In the genomic region with DNA sequence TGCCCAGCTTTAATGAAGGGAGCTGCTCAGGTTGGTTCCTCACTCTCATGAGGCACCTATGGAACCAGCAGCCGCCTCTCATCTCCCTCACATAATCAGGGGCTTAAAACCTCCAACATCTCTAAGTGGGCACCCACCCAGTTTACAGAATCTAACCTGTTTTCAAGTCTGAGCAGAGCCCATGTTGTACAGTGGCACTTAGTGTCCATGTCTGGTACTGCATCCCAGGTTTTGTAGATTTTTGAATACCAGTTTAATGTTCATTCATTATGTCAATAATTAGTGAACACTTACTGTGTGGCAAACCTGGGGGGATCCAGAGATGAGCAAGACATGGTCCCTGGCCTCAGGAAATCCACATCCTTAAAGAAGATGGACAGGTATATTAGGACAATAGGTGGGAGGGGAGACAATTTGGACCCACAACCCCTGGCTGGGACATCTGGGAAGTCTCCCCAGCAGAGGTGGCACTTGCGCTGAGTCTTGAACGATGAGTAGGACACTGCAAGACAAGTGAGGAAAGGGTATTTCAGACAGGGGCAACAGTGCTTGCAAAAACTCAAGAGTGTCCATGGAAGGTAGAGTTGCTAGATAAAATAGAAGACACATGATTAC, we compare ENCODE assay signal across 9 cellular contexts.
DNase-seq lines count a peak whose midpoint lies in the region; ATAC-seq and TF ChIP-seq lines count a peak whose summit lies in the region.
"Had no signal": no experiment of that assay in that cellular context is flagged by ENCODE, and none has a peak within 500 bp of the region (broad histone marks: within the 10 kb centered on the region; RNA-seq: fewer than 3 reads in every experiment).

No MANE protein-coding gene starts in this region.

- no peaks in the 10 kb centered on the region; the same call in 1 of the 2 replicates for H3F3A ChIP-seq in GM23248 (ENCODE audit: insufficient read depth)

- H3K4me1 Mint-ChIP-seq in progenitor cell of endocrine pancreas (ENCODE audit: low read depth) = no peaks in the 10 kb centered on the region
- H3K4me1 Mint-ChIP-seq in T-helper 17 cell = peaks cover 10% of the 10 kb centered on the region

- in situ Hi-C loops in GM23248 (cut with MboI) = loop anchor here (10.0 kb wide), 1 partner anchor 185 kb away; no protein-coding TSS in a partner anchor

- WGBS in GM23248 (ENCODE audit: low coverage in 1 of 2, low lambda C conversion rate in 2 of 2, missing lambda C conversion rate in 2 of 2), 2 experiments = 86 to 91% methylated on average over 3 of the region's 3 CpGs

- no peaks in the 10 kb centered on the region for H3K27me3 ChIP-seq in BJ (ENCODE audit: control insufficient read depth, insufficient read depth, low read length)
- H3K27me3 ChIP-seq in GM23248 (replicated peaks; ENCODE audit: insufficient read depth) = no peaks in the 10 kb centered on the region
- H3K27me3 ChIP-seq in Peyer's patch = no peaks in the 10 kb centered on the region

- H3K27ac Mint-ChIP-seq in progenitor cell of endocrine pancreas = no peak overlapping the region
- H3K27ac Mint-ChIP-seq in T-helper 17 cell = no peak overlapping the region
- H3K27ac Mint-ChIP-seq: IgD-negative memory B cell had no signal

- H3K4me3 ChIP-seq in BJ (ENCODE audit: low read depth, low read length) = no peak overlapping the region
- no peak overlapping the region for H3K4me3 ChIP-seq in GM23248
- no peak overlapping the region for H3K4me3 ChIP-seq in Peyer's patch
- no peak overlapping the region for H3K4me3 ChIP-seq in fibroblast of mammary gland (ENCODE audit: control insufficient read depth, low read depth, low read length)

- H3K9me3 Mint-ChIP-seq in progenitor cell of endocrine pancreas (ENCODE audit: low read depth) = no peaks in the 10 kb centered on the region
- H3K9me3 Mint-ChIP-seq: IgD-negative memory B cell had no signal

- ATAC-seq in T-helper 17 cell (no peak), HG03442 (IDR thresholded peaks at IDR 0.05; ENCODE audit: unreplicated experiment) (no peak)

- POLR2A ChIA-PET in BJ (lab: Charles Lee) = no interaction called here

- H4K20me1 ChIP-seq in GM23248 (ENCODE audit: insufficient read depth) = no peaks in the 10 kb centered on the region

- H3K27me3 Mint-ChIP-seq in progenitor cell of endocrine pancreas (no peaks in the 10 kb centered on the region), T-helper 17 cell (peaks cover 36% of the 10 kb centered on the region)

- no peak overlapping the region for H3K4me3 Mint-ChIP-seq in progenitor cell of endocrine pancreas (ENCODE audit: low read depth)
- no peak overlapping the region for H3K4me3 Mint-ChIP-seq in T-helper 17 cell
- H3K4me3 Mint-ChIP-seq: IgD-negative memory B cell had no signal

- H3K4me1 ChIP-seq in GM23248 (ENCODE audit: insufficient read depth) (peaks cover 13% of the 10 kb centered on the region), Peyer's patch (no peaks in the 10 kb centered on the region)

- H3K9me2 ChIP-seq in GM23248 (ENCODE audit: insufficient read depth) = no peaks in the 10 kb centered on the region

- TF ChIP-seq POLR2A in Peyer's patch (IDR thresholded peaks at IDR 0.05) = no peak

- H3K36me3 Mint-ChIP-seq in progenitor cell of endocrine pancreas (ENCODE audit: insufficient read depth) (peaks cover 20% of the 10 kb centered on the region), T-helper 17 cell (ENCODE audit: low read depth) (no peaks in the 10 kb centered on the region)
- H3K36me3 Mint-ChIP-seq: IgD-negative memory B cell had no signal

- H2AFZ ChIP-seq in GM23248 = no peak overlapping the region

- no peak overlapping the region for H3K27ac ChIP-seq in GM23248
- no peak overlapping the region for H3K27ac ChIP-seq in Peyer's patch

- no peak for DNase-seq in BJ (ENCODE audit: low read depth)
- DNase-seq in GM23248 = peak; percentile 66
- no peak for DNase-seq in Peyer's patch
- DNase-seq in fibroblast of mammary gland (ENCODE audit: low read depth) = peak; percentile 61
- no peak for DNase-seq in progenitor cell of endocrine pancreas (ENCODE audit: low spot score, unreplicated experiment)
- DNase-seq in activated naive CD4-positive, alpha-beta T cell (lab: John Stamatoyannopoulos, UW) = no peak
- DNase-seq in T-helper 17 cell = no peak

- no peak overlapping the region for H3K4me2 ChIP-seq in GM23248 (ENCODE audit: unreplicated experiment)

- H3K79me2 ChIP-seq in GM23248 (ENCODE audit: insufficient read depth) = no peaks in the 10 kb centered on the region

- H3K9me3 ChIP-seq in GM23248 (ENCODE audit: low read depth) = no peaks in the 10 kb centered on the region
- no peaks in the 10 kb centered on the region for H3K9me3 ChIP-seq in Peyer's patch
- H3K9me3 ChIP-seq in T-helper 17 cell (ENCODE audit: control insufficient read depth, low read length, poor library complexity, severe bottlenecking) = no peaks in the 10 kb centered on the region

- H3K36me3 ChIP-seq in BJ (ENCODE audit: control insufficient read depth, insufficient read depth, low read length) = 0 out of 2 replicates have a peak, but pooled peaks cover 1% of the 10 kb centered on the region
- H3K36me3 ChIP-seq in GM23248 (ENCODE audit: low read depth) = no peaks in the 10 kb centered on the region
- H3K36me3 ChIP-seq in Peyer's patch = peaks cover 0 to 15% (median 0%) of the 10 kb centered on the region in 3 donors

- H3K9ac ChIP-seq in GM23248 = no peak overlapping the region

- CTCF ChIA-PET in BJ (lab: Yijun Ruan, JAX) = interaction anchor here (0.7 to 6.5 kb wide), 19 partner anchors 9 to 385 kb away, joined by 3 to 79 read pairs (median 4); no protein-coding TSS in a partner anchor

- TF ChIP-seq CTCF in BJ (IDR thresholded peaks at IDR 0.05; ENCODE audit: insufficient read depth, low read depth, low read length) (peak; percentile 83), Peyer's patch (IDR thresholded peaks at IDR 0.05) (peak; percentile 37 to 77 (median 65)), fibroblast of mammary gland (conservative IDR thresholded peaks at IDR 0.05; ENCODE audit: control insufficient read depth, insufficient read depth, low read depth, low read length) (peak; percentile 93), progenitor cell of endocrine pancreas (IDR thresholded peaks at IDR 0.05; ENCODE audit: unreplicated experiment) (peak; percentile 80)

Comparison
In these comparisons a context has a peak if more than half of its experiments do, and no peak if none do; other contexts are left out.
1. DNase-seq: peak in GM23248 (single experiment) and fibroblast of mammary gland (single experiment); none in BJ (single experiment), Peyer's patch (0 of 3), progenitor cell of endocrine pancreas (single experiment), activated naive CD4-positive, alpha-beta T cell (0 of 4) and T-helper 17 cell (0 of 3).
2. Peak in every context shown above with its lines, with median percentiles within 50 percentile points of each other: CTCF ChIP-seq.